In the genomic region with DNA sequence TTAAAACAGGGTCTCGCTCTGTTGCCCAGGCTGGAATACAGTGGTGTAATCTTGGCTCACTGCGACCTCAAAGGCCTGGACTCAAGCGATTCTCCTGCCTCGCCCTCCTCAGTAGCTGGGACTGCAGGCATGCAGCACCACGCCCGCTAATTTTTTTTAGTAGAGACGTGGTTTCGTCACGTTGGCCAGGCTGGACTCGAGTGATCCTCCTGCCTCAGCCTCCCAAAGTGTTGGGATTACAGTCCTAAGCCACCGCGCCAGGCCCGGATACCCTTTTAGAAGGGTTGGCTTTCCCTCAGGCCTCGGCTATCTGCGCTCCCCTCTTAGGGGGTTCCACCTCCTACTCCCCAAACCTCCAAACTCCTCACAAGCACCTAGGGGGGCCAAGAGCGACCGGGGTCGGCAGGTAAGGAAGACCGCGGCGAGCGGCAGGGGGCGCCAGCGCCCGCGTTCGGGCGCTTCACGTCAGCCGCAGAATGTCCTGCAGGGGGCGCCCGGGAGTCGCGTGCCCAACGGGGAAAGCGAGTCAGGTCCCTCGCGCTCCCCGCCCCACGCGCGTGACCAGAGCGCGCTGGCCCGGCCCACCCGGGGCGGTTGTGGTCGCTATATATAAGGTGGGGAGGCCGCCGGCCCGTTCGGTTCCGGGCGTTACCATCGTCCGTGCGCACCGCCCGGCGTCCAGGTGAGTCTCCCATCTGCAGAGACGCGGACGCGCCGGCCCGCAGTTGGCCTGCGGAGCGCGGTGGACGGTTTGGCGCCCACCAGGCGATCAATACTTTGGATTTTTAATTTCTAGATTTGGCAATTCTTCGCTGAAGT, we compare ENCODE assay signal across 8 cellular contexts. TPM values are rescaled to one million over a fixed set of nuclear protein-coding genes. Genes with fewer than 3 reads are reported as not detected.
A peak's percentile ranks its signal among the peaks of the same experiment; 100 is the strongest.
DNase-seq lines count a peak whose midpoint lies in the region; ATAC-seq and TF ChIP-seq lines count a peak whose summit lies in the region.

No MANE protein-coding gene starts in this region.

- H3K27ac ChIP-seq in DND-41 (ENCODE audit: low read length), result no peak overlapping the region
- H3K27ac ChIP-seq in mucosa of rectum (ENCODE audit: low read depth in 2 of 2, low read length in 2 of 2), result peak overlapping the region; percentile 73 to 84

- no peak overlapping the region for H3K9ac ChIP-seq in DND-41 (ENCODE audit: low read depth, low read length)
- peak overlapping the region; percentile 49 to 72 for H3K9ac ChIP-seq in mucosa of rectum (ENCODE audit: low read depth in 1 of 2, low read length in 2 of 2)

- TF ChIP-seq CTCF in DND-41 (IDR thresholded peaks at IDR 0.05; ENCODE audit: borderline replicate concordance, extremely low read depth, low read length, poor library complexity, severe bottlenecking) (peak; percentile 47), epithelial cell of proximal tubule (conservative IDR thresholded peaks at IDR 0.05; ENCODE audit: low read depth, low read length) (peak; percentile 100)

- H3K9me3 ChIP-seq in DND-41 (ENCODE audit: insufficient read depth, low read length, severe bottlenecking) (no peaks in the 10 kb centered on the region), mucosa of rectum (ENCODE audit: control insufficient read depth in 2 of 2, low read length in 2 of 2) (no peaks in the 10 kb centered on the region)

- H3K4me1 ChIP-seq in DND-41 (ENCODE audit: insufficient read depth, low read length) (no peaks in the 10 kb centered on the region), mucosa of rectum (ENCODE audit: control insufficient read depth in 2 of 2, insufficient read depth in 2 of 2, low read length in 2 of 2) (peaks cover 13 to 38% of the 10 kb centered on the region in 2 donors)

- H2AFZ ChIP-seq in DND-41 (ENCODE audit: low read depth, low read length), result no peak overlapping the region

- H3K4me2 ChIP-seq in DND-41 (ENCODE audit: insufficient read depth, low read length), result no peak overlapping the region

- DNase-seq in DND-41, result peak; percentile 33
- DNase-seq in H7, result peak; percentile 93
- peak; percentile 70 for DNase-seq in NCI-H345 (lab: John Stamatoyannopoulos, UW)
- peak; percentile 89 for DNase-seq in activated CD8-positive, alpha-beta memory T cell treated with anti-CD3 and anti-CD28 coated beads, Interleukin-2, amount 50 U/mL, for 4 hours
- no peak for DNase-seq in epithelial cell of proximal tubule (ENCODE audit: low read depth)
- peak; percentile 79 for DNase-seq in stimulated activated CD8-positive, alpha-beta memory T cell treated with anti-CD3 and anti-CD28 coated beads, Interleukin-7, amount 100 ng/mL, for 24 hours (ENCODE audit: low read depth)
- DNase-seq in DMS153 treated with DMSO at 0.1 percent for 48 hours (lab: John Stamatoyannopoulos, UW; ENCODE audit: unreplicated experiment), result no peak

- H3K4me3 ChIP-seq in DND-41 (ENCODE audit: low read depth in 1 of 2, low read length in 2 of 2) (no peak overlapping the region), H7 (ENCODE audit: insufficient read depth, low read depth, low read length) (peak overlapping the region; percentile 41), epithelial cell of proximal tubule (ENCODE audit: low read depth, low read length) (peak overlapping the region; percentile 56), mucosa of rectum (ENCODE audit: low read length in 2 of 2) (peak overlapping the region; percentile 66 to 82)

- H4K20me1 ChIP-seq in DND-41 (ENCODE audit: insufficient read depth, low read length), result no peaks in the 10 kb centered on the region

- ATAC-seq in DND-41 (ENCODE audit: insufficient read depth, low read depth), result peak; percentile 56; the same call in 2 of the 3 replicates

- no peaks in the 10 kb centered on the region for H3K79me2 ChIP-seq in DND-41 (ENCODE audit: insufficient read depth, low read length)

- H3K36me3 ChIP-seq in DND-41 (ENCODE audit: insufficient read depth, low read length), result no peaks in the 10 kb centered on the region
- H3K36me3 ChIP-seq in H7 (replicated peaks; ENCODE audit: control insufficient read depth, insufficient read depth, low read length), result no peaks in the 10 kb centered on the region
- peaks cover 7 to 14% of the 10 kb centered on the region in 2 donors for H3K36me3 ChIP-seq in mucosa of rectum (ENCODE audit: control insufficient read depth in 2 of 2, insufficient read depth in 2 of 2, low read length in 2 of 2)

- H3K27me3 ChIP-seq in DND-41 (ENCODE audit: insufficient read depth, low read length, poor library complexity) (no peaks in the 10 kb centered on the region), H7 (ENCODE audit: control insufficient read depth, insufficient read depth, low read length) (peaks cover 26% of the 10 kb centered on the region), mucosa of rectum (ENCODE audit: control insufficient read depth in 2 of 2, insufficient read depth in 2 of 2, low read length in 2 of 2) (no peaks in the 10 kb centered on the region)

RNA-seq across cellular contexts. Expression of a gene that starts 51.8 kb away (rescaled TPM):
- 23.8 and 37.6 TPM in 2 replicates for total RNA-seq in H7 (2014; rRNA removed; shearing (Covaris generic))
- 4.7 and 9.9 TPM in 2 replicates for total RNA-seq in epithelial cell of proximal tubule

Comparison
In these comparisons a context has a peak if more than half of its experiments do, and no peak if none do; other contexts are left out.
1. DNase-seq: peak in DND-41 (single experiment), H7 (single experiment), NCI-H345 (single experiment), activated CD8-positive, alpha-beta memory T cell treated with anti-CD3 and anti-CD28 coated beads, Interleukin-2, amount 50 U/mL, for 4 hours (single experiment) and stimulated activated CD8-positive, alpha-beta memory T cell treated with anti-CD3 and anti-CD28 coated beads, Interleukin-7, amount 100 ng/mL, for 24 hours (single experiment); none in epithelial cell of proximal tubule (single experiment) and DMS153 treated with DMSO at 0.1 percent for 48 hours (single experiment).
2. H3K4me3 ChIP-seq: peak in H7 (single experiment), epithelial cell of proximal tubule (single experiment) and mucosa of rectum (2 of 2); none in DND-41 (0 of 2).